8 cellular contexts compared by ENCODE assay signal in the genomic region with DNA sequence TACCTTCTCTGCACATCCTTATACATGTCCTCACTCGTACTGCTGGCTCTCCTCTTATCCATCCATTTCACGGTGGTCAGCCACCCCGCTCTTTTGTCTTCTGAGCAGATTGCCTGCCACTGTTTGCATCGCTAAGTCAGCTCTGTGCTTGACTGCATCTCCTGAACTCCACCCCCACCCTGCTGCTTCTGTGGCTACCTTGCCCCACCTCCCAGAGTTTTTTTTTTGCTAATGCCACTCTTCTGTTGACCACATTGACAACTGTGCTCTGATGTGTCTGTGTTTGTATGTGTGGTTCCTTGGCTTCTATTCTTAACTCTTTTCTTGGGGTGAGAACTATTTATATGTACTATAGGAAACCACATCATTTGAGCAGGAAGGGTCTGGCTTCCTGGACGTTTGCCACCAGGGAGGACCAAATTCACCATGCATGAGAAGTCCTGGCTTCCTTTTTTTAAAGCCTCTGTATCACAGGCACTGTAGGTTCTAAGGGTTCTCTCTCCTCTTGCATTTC. TPM values are rescaled to one million over a fixed set of nuclear protein-coding genes. Genes with fewer than 3 reads are reported as not detected.
DNase-seq lines count a peak whose midpoint lies in the region; ATAC-seq and TF ChIP-seq lines count a peak whose summit lies in the region.

No MANE protein-coding gene starts in this region.

- no peaks in the 10 kb centered on the region for H3K9me3 ChIP-seq in CD8-positive, alpha-beta T cell (ENCODE audit: low read length)

- peak overlapping the region; percentile 0 for H3K4me3 Mint-ChIP-seq in CD8-positive, alpha-beta T cell

- no peaks in the 10 kb centered on the region for H3K36me3 Mint-ChIP-seq in CD8-positive, alpha-beta T cell

- peaks cover 14% of the 10 kb centered on the region for H3K4me1 Mint-ChIP-seq in CD8-positive, alpha-beta T cell (ENCODE audit: low read depth)

- H3K27ac Mint-ChIP-seq in CD8-positive, alpha-beta T cell = no peak overlapping the region

- no peak for DNase-seq in CD8-positive, alpha-beta T cell
- peak; percentile 40 for DNase-seq in GM19238 (ENCODE audit: insufficient read length, low spot score)
- DNase-seq in SKM-1 treated with dmso at 0.1 percent for 144 hours (lab: John Stamatoyannopoulos, UW; ENCODE audit: unreplicated experiment) = peak; percentile 97
- DNase-seq in midbrain (lab: John Stamatoyannopoulos, UW) = peak; percentile 7
- no peak for DNase-seq in LoVo (ENCODE audit: low spot score)
- no peak for DNase-seq in stimulated activated naive CD4-positive, alpha-beta T cell (lab: John Stamatoyannopoulos, UW)
- no peak for DNase-seq in HEK293T (ENCODE audit: extremely low spot score)

- no peaks in the 10 kb centered on the region for H3K27me3 Mint-ChIP-seq in CD8-positive, alpha-beta T cell (ENCODE audit: low read depth)

- no peak overlapping the region for H3K4me3 ChIP-seq in CD8-positive, alpha-beta T cell (ENCODE audit: low read depth, low read length)

- POLR2A ChIA-PET in CD8-positive, alpha-beta T cell (lab: Charles Lee) = no interaction called here
- POLR2A ChIA-PET in HEK293T (lab: Yijun Ruan, JAX) = no interaction called here

- ATAC-seq in CD8-positive, alpha-beta T cell = no peak
- peak; percentile 87 for ATAC-seq in HG03097 (IDR thresholded peaks at IDR 0.05; ENCODE audit: low FRiP score, unreplicated experiment)

- no peaks in the 10 kb centered on the region for H3K36me3 ChIP-seq in CD8-positive, alpha-beta T cell (ENCODE audit: insufficient read depth, low read length)

- no peaks in the 10 kb centered on the region for H3K9me3 Mint-ChIP-seq in CD8-positive, alpha-beta T cell

- H3K27ac ChIP-seq in CD8-positive, alpha-beta T cell (ENCODE audit: low read depth, low read length) = no peak overlapping the region

- no peaks in the 10 kb centered on the region for H3K27me3 ChIP-seq in CD8-positive, alpha-beta T cell (ENCODE audit: insufficient read depth, low read length)

- H3K4me1 ChIP-seq in CD8-positive, alpha-beta T cell (ENCODE audit: insufficient read depth, low read length) = peaks cover 9% of the 10 kb centered on the region

- TF ChIP-seq CTCF in CD8-positive, alpha-beta T cell (IDR thresholded peaks at IDR 0.05) = no peak

- intact Hi-C loops in CD8-positive, alpha-beta T cell (cut with DNase I, micrococcal nuclease) = no loop called here

- CTCF ChIA-PET in CD8-positive, alpha-beta T cell (lab: Charles Lee) = no interaction called here
- CTCF ChIA-PET in HEK293T (lab: Yijun Ruan, JAX) = no interaction called here

TF ChIP-seq in HEK293T, 16 proteins besides CTCF, POLR2A, EP300 and RAD21:
- TF ChIP-seq FOXK2 (IDR thresholded peaks at IDR 0.05) (no peak), FOXM1 (IDR thresholded peaks at IDR 0.05; ENCODE audit: borderline replicate concordance) (no peak), FOXA1 (IDR thresholded peaks at IDR 0.05) (no peak), HDGF (IDR thresholded peaks at IDR 0.05; ENCODE audit: borderline replicate concordance) (no peak), ARNT (IDR thresholded peaks at IDR 0.05) (no peak), ELF4 (IDR thresholded peaks at IDR 0.05) (no peak), NFRKB (IDR thresholded peaks at IDR 0.05) (no peak), BHLHE40 (IDR thresholded peaks at IDR 0.05; ENCODE audit: borderline replicate concordance) (no peak), SP1 (IDR thresholded peaks at IDR 0.05) (no peak), SUZ12 (IDR thresholded peaks at IDR 0.05) (no peak), CTBP1 (IDR thresholded peaks at IDR 0.05; ENCODE audit: borderline replicate concordance) (no peak), TARDBP (IDR thresholded peaks at IDR 0.05) (no peak), LEF1 (IDR thresholded peaks at IDR 0.05; ENCODE audit: borderline replicate concordance) (no peak), PKNOX1 (IDR thresholded peaks at IDR 0.05) (no peak), ZNF384 (IDR thresholded peaks at IDR 0.05) (no peak), L3MBTL2 (conservative IDR thresholded peaks at IDR 0.05) (no peak)

RNA-seq across cellular contexts. Expression of gene MTMR10, which starts 12.8 kb away (rescaled TPM):
- total RNA-seq in CD8-positive, alpha-beta T cell = 10 to 100 TPM; 54.7 to 56.4 TPM

Comparison
In these comparisons a context has a peak if more than half of its experiments do, and no peak if none do; other contexts are left out.
1. DNase-seq: peak in GM19238 (single experiment), SKM-1 treated with dmso at 0.1 percent for 144 hours (single experiment) and midbrain (single experiment); none in CD8-positive, alpha-beta T cell (0 of 7), LoVo (single experiment), stimulated activated naive CD4-positive, alpha-beta T cell (0 of 6) and HEK293T (single experiment).